ENCODE assay signal across 15 cellular contexts in the genomic region with DNA sequence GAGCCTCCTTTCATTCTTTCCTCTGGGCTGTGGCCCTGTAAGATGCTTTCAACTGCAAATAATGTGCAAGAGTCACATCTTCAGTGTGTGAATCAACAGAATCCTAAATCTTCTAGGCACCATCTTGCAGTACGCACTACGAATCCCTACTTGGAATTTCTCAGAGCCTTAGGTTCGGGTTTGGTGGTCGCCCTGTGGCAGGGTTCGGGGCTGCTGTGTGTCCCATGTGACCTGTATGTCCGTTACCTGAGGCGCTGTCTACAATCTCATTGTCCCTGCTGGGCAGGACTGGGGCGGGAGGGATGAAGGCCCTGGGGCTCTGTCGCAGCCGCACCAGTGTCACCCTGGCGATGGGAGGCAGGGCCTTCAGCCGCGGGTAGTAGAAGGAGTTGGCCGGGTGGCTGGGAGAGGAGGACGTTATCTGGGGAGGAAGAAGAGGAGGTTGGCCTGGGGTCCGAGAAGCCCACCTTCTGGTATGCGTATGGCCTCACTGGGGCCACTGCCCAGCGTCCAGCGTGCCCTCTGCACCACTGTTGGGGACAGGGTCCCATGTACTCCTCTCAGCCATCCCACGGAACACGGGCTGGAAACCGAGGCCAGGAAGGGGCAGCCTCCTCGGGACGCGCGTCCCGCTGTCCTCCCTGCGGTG. TPM values are rescaled to one million over a fixed set of nuclear protein-coding genes. Genes with fewer than 3 reads are reported as not detected.
DNase-seq lines count a peak whose midpoint lies in the region; ATAC-seq, FAIRE-seq and TF ChIP-seq lines count a peak whose summit lies in the region.
"Had no signal": no experiment of that assay in that cellular context is flagged by ENCODE, and none has a peak within 500 bp of the region (broad histone marks: within the 10 kb centered on the region; RNA-seq: fewer than 3 reads in every experiment).

No MANE protein-coding gene starts in this region.

- no peak for TF ChIP-seq POLR2A in adrenal gland (IDR thresholded peaks at IDR 0.05)

- H3K36me3 Mint-ChIP-seq in glutamatergic neuron (ENCODE audit: unreplicated experiment) = peaks cover 11% of the 10 kb centered on the region

- in situ Hi-C loops in GM13977 (cut with MboI; ENCODE audit: low pct_unique_long_range_greater_than_20kb, low sequenced_read_pairs, unreplicated experiment) = no loop called here

- H3K9me3 Mint-ChIP-seq in glutamatergic neuron (ENCODE audit: unreplicated experiment) = peaks cover 24% of the 10 kb centered on the region
- H3K9me3 Mint-ChIP-seq: stimulated activated naive CD8-positive, alpha-beta T cell treated with anti-CD3 and anti-CD28 coated beads, Interleukin-15, Interleukin-2, amounts not matched to agents 100 ng/mL and 50 ng/mL, for 24 hours had no signal

- H3K27ac Mint-ChIP-seq in glutamatergic neuron (ENCODE audit: unreplicated experiment) = peak overlapping the region; percentile 55
- H3K27ac Mint-ChIP-seq: stimulated activated naive CD8-positive, alpha-beta T cell treated with anti-CD3 and anti-CD28 coated beads, Interleukin-15, Interleukin-2, amounts not matched to agents 100 ng/mL and 50 ng/mL, for 24 hours had no signal

- peaks cover 12 to 31% of the 10 kb centered on the region in 2 donors for H3K4me1 ChIP-seq in adrenal gland (replicated peaks in 1 of 2)

- peak overlapping the region; percentile 38; the same call in 1 of the 2 replicates for H3K4me3 ChIP-seq in WI38 (ENCODE audit: low read depth, low read length)
- peak overlapping the region; percentile 63 for H3K4me3 ChIP-seq in skeletal muscle cell (ENCODE audit: low read depth, low read length)
- H3K4me3 ChIP-seq in adrenal gland = no peak overlapping the region
- H3K4me3 ChIP-seq: K562 had no signal

- no peak for ATAC-seq in HG03025 (IDR thresholded peaks at IDR 0.05; ENCODE audit: low FRiP score, unreplicated experiment)
- ATAC-seq: K562 had no signal

- FAIRE-seq in frontal cortex (lab: Jason Lieb, UNC) = no peak
- FAIRE-seq: K562 had no signal

- H3K27ac ChIP-seq in adrenal gland = peak overlapping the region in 1 of 5 donors; percentile 13
- H3K27ac ChIP-seq: coronary artery had no signal

- DNase-seq in GM13977 (ENCODE audit: low spot score) (peak; percentile 23), glutamatergic neuron (no peak), skeletal muscle cell (ENCODE audit: low read depth) (no peak), adrenal gland (no peak), frontal cortex (ENCODE audit: low spot score in 2 of 2) (no peak)
- DNase-seq: COR-L47, NCI-H1417, NCI-H510A treated with DMSO at 0.1 percent for 48 hours had no signal

- peaks cover 21% of the 10 kb centered on the region for H3K4me1 Mint-ChIP-seq in glutamatergic neuron (ENCODE audit: low read depth, unreplicated experiment)

- 76 to 84% (median 79%) methylated on average over 14 to 28 of the region's 28 CpGs for WGBS in adrenal gland, 4 donors

- intact Hi-C loops in adrenal gland (cut with DNase I) = no loop called here

- peaks cover 22% of the 10 kb centered on the region for H3K27me3 ChIP-seq in adrenal gland

- H3K9me3 ChIP-seq in adrenal gland (replicated peaks in 1 of 3) = no peaks in the 10 kb centered on the region

- peak overlapping the region; percentile 78 for H3K4me3 Mint-ChIP-seq in glutamatergic neuron (ENCODE audit: unreplicated experiment)
- H3K4me3 Mint-ChIP-seq: stimulated activated naive CD8-positive, alpha-beta T cell treated with anti-CD3 and anti-CD28 coated beads, Interleukin-15, Interleukin-2, amounts not matched to agents 100 ng/mL and 50 ng/mL, for 24 hours had no signal

- no peak for TF ChIP-seq CTCF in GM13977 (IDR thresholded peaks at IDR 0.05; ENCODE audit: extremely low read depth, insufficient read depth, missing control alignments)
- no peak for TF ChIP-seq CTCF in WI38 (IDR thresholded peaks at IDR 0.05; ENCODE audit: low read depth, low read length)
- no peak for TF ChIP-seq CTCF in glutamatergic neuron (IDR thresholded peaks at IDR 0.05; ENCODE audit: partially characterized antibody, unreplicated experiment)
- TF ChIP-seq CTCF in adrenal gland (IDR thresholded peaks at IDR 0.05) = no peak

- H3K27me3 Mint-ChIP-seq in glutamatergic neuron (ENCODE audit: unreplicated experiment) = peaks cover 25% of the 10 kb centered on the region

- no peaks in the 10 kb centered on the region for H3K36me3 ChIP-seq in adrenal gland (replicated peaks in 1 of 2)

RNA-seq across cellular contexts. Expression of a gene that starts 2.1 kb away (rescaled TPM):
- total RNA-seq in glutamatergic neuron (ENCODE audit: unreplicated experiment) (769 TPM), adrenal gland (100 to 1,000 TPM in 3 of 8 donors, 10 to 100 TPM in 5; 23.9 to 206 (median 76.7) TPM), frontal cortex (6.1 TPM)
- 10 to 100 TPM in 2 of 3 donors, 1 to 10 TPM in 1; 4.1 to 83.7 (median 28.4) TPM for polyA plus RNA-seq in adrenal gland

RNA-seq across cellular contexts. Expression of a gene that starts 56.9 kb away (rescaled TPM):
- total RNA-seq in glutamatergic neuron (ENCODE audit: unreplicated experiment) (11.1 TPM), adrenal gland (1 to 10 TPM in 7 of 8 donors, not detected in 1; 1.8 to 9.5 (median 2.4) TPM), frontal cortex (3.3 TPM)
- polyA plus RNA-seq in adrenal gland = 1 to 10 TPM; 1.7 to 6.6 (median 5.7) TPM
- total RNA-seq: H4, K562, RPMI7951 had no signal

Comparison
In these comparisons a context has a peak if more than half of its experiments do, and no peak if none do; other contexts are left out.
1. H3K4me3 ChIP-seq: peak in WI38 (single experiment) and skeletal muscle cell (single experiment); none in adrenal gland (0 of 4).